Comparison of ENCODE assay signal across 1 cellular context in the genomic region with DNA sequence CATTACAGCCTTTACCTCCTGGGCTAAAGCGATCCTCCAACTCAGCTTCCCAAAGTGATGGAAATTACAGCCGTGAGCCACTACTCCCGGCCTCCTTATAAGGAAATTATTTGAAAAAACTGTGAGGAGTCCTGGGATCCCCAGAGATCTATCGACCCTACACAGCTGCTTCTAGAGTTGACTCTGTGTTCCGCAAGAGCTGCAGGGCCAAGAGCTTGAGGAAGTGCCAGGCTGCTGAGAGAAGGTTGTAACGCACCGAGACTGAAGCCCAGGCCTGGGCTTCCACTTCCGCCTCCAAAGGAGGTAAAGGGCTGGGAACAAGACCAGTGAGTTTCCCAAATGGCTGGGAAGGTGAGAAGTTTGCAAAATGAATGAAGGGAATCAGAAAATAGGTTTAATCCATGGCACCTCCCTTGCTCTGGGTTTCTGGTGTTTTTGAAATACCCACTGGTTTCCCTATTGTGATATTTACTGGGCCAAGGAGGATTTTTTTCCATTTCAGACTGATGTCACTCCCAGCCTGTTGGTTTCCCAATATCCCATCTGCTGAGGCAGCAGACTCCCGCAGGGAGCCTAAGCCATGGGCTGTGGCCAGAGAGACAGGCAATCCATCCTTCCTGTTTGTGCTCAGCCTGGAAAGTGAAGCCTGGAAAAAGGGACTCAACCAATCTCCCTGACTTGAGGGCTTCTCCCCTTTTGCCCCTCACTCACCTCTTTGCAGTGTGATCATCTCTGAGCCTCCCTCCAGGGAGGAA.
TF ChIP-seq lines count a peak whose summit lies in the region.

No MANE protein-coding gene starts in this region.

TF ChIP-seq in H1, 55 proteins besides CTCF, POLR2A, EP300 and RAD21 (continued from another document):
- no peak for TF ChIP-seq POLR2AphosphoS5 (IDR thresholded peaks at IDR 0.05; ENCODE audit: low read depth, low read length)
- no peak for TF ChIP-seq BCL11A (IDR thresholded peaks at IDR 0.05; ENCODE audit: low read depth in 2 of 2, low read length in 2 of 2)
- TF ChIP-seq SP2 (IDR thresholded peaks at IDR 0.05; ENCODE audit: low read length), result no peak
- TF ChIP-seq SIN3A (conservative IDR thresholded peaks at IDR 0.05 in 1 of 2, IDR thresholded peaks at IDR 0.05 in 1 of 2; ENCODE audit: low read depth in 1 of 2, low read length in 2 of 2), result no peak
